ENCODE assay signal across 14 cellular contexts in genomic region chr11:119423459-119424254, GRCh38. TPM values are rescaled to one million over a fixed set of nuclear protein-coding genes. Genes with fewer than 3 reads are reported as not detected.
DNase-seq lines count a peak whose midpoint lies in the region; ATAC-seq and TF ChIP-seq lines count a peak whose summit lies in the region.
"Had no signal": no experiment of that assay in that cellular context is flagged by ENCODE, and none has a peak within 500 bp of the region (broad histone marks: within the 10 kb centered on the region; RNA-seq: fewer than 3 reads in every experiment).

No MANE protein-coding gene starts in this region.

- intact Hi-C loops in heart left ventricle (cut with DNase I): no loop called here
- intact Hi-C loops in left cardiac atrium (cut with DNase I): no loop called here
- intact Hi-C loops in naive thymus-derived CD4-positive, alpha-beta T cell (cut with micrococcal nuclease): no loop called here
- intact Hi-C loops in psoas muscle (cut with DNase I): no loop called here

- TF ChIP-seq CTCF in heart left ventricle (IDR thresholded peaks at IDR 0.05) (no peak), psoas muscle (IDR thresholded peaks at IDR 0.05) (no peak)

- POLR2A ChIA-PET in naive thymus-derived CD4-positive, alpha-beta T cell (lab: Charles Lee): no interaction called here

- no peak for TF ChIP-seq POLR2A in heart left ventricle (IDR thresholded peaks at IDR 0.05)

- CTCF ChIA-PET in naive thymus-derived CD4-positive, alpha-beta T cell (lab: Charles Lee): no interaction called here

- ATAC-seq in heart left ventricle (peak in 1 of 4 donors; percentile 63), left cardiac atrium (no peak), psoas muscle (no peak)
- no peak for ATAC-seq in naive thymus-derived CD4-positive, alpha-beta T cell

- H3K9me3 ChIP-seq in heart left ventricle (no peaks in the 10 kb centered on the region), psoas muscle (no peaks in the 10 kb centered on the region)
- no peaks in the 10 kb centered on the region for H3K9me3 ChIP-seq in naive thymus-derived CD4-positive, alpha-beta T cell (ENCODE audit: control insufficient read depth in 2 of 3, low read length in 3 of 3)
- H3K9me3 ChIP-seq: mucosa of descending colon had no signal

- H3K4me1 Mint-ChIP-seq in naive thymus-derived CD4-positive, alpha-beta T cell: peaks cover 4 to 19% (median 14%) of the 10 kb centered on the region in 7 donors

- H3K4me3 Mint-ChIP-seq in naive thymus-derived CD4-positive, alpha-beta T cell: peak overlapping the region in 7 of 10 donors; percentile 17 to 82 (median 42)

- DNase-seq in heart left ventricle: no peak
- DNase-seq in left cardiac atrium: no peak
- DNase-seq in naive thymus-derived CD4-positive, alpha-beta T cell: no peak
- DNase-seq in psoas muscle: no peak
- DNase-seq in NCI-H1417 treated with DMSO at 0.1 percent for 48 hours (lab: John Stamatoyannopoulos, UW): no peak
- no peak for DNase-seq in iPS-NIHi11 (ENCODE audit: low spot score)
- DNase-seq: activated CD4-positive, alpha-beta T cell treated with anti-CD3 and anti-CD28 coated beads, Interleukin-2, amount 50 U/mL, for 1 hour; foreskin melanocyte; mucosa of descending colon; NCI-H2171; RPMI8226; stimulated activated CD4-positive, alpha-beta T cell treated with anti-CD3 and anti-CD28 coated beads, Interleukin-4, amount 100 ng/mL, for 24 hours had no signal

- peaks cover 0 to 28% (median 16%) of the 10 kb centered on the region in 12 donors for H3K4me1 ChIP-seq in heart left ventricle
- H3K4me1 ChIP-seq in naive thymus-derived CD4-positive, alpha-beta T cell (ENCODE audit: control insufficient read depth in 2 of 2, insufficient read depth in 2 of 2, low read length in 2 of 2): no peaks in the 10 kb centered on the region
- H3K4me1 ChIP-seq in urinary bladder (ENCODE audit: insufficient read depth): no peaks in the 10 kb centered on the region
- H3K4me1 ChIP-seq in psoas muscle: peaks cover 7% of the 10 kb centered on the region

- H3K9me3 Mint-ChIP-seq in naive thymus-derived CD4-positive, alpha-beta T cell: peaks cover 0 to 2% (median 0%) of the 10 kb centered on the region in 11 donors

- H3K4me3 ChIP-seq in heart left ventricle: peak overlapping the region in 9 of 12 donors; percentile 40 to 69 (median 57)
- H3K4me3 ChIP-seq in naive thymus-derived CD4-positive, alpha-beta T cell (ENCODE audit: low read length): no peak overlapping the region
- H3K4me3 ChIP-seq in urinary bladder (ENCODE audit: low read depth, low read length): peak overlapping the region; percentile 32
- H3K4me3 ChIP-seq in psoas muscle: no peak overlapping the region
- H3K4me3 ChIP-seq: mucosa of descending colon had no signal

- no peak overlapping the region for H3K27ac Mint-ChIP-seq in naive thymus-derived CD4-positive, alpha-beta T cell

- H3K27me3 Mint-ChIP-seq in naive thymus-derived CD4-positive, alpha-beta T cell: peaks cover 38 to 60% (median 48%) of the 10 kb centered on the region in 5 donors

- H3K27me3 ChIP-seq in heart left ventricle (peaks cover 5 to 48% (median 33%) of the 10 kb centered on the region in 9 donors), psoas muscle (ENCODE audit: insufficient read depth in 3 of 3, low read length in 2 of 3) (peaks cover 0 to 46% (median 14%) of the 10 kb centered on the region in 3 donors)
- no peaks in the 10 kb centered on the region for H3K27me3 ChIP-seq in naive thymus-derived CD4-positive, alpha-beta T cell (ENCODE audit: control insufficient read depth in 2 of 2, insufficient read depth in 2 of 2, low read length in 2 of 2)

- H3K27ac ChIP-seq in heart left ventricle (peak overlapping the region in 2 of 12 donors; percentile 60 to 63), cingulate gyrus (ENCODE audit: low read depth, low read length) (peak overlapping the region; percentile 31), urinary bladder (ENCODE audit: low read depth) (no peak overlapping the region), psoas muscle (no peak overlapping the region)
- H3K27ac ChIP-seq in naive thymus-derived CD4-positive, alpha-beta T cell (ENCODE audit: low read depth, low read length): no peak overlapping the region

- H3K36me3 Mint-ChIP-seq in naive thymus-derived CD4-positive, alpha-beta T cell: peaks cover 0 to 3% (median 0%) of the 10 kb centered on the region in 5 donors

- no peaks in the 10 kb centered on the region for H3K36me3 ChIP-seq in heart left ventricle
- no peaks in the 10 kb centered on the region for H3K36me3 ChIP-seq in naive thymus-derived CD4-positive, alpha-beta T cell (ENCODE audit: control insufficient read depth in 2 of 3, insufficient read depth in 3 of 3, low read length in 3 of 3)
- H3K36me3 ChIP-seq in urinary bladder (ENCODE audit: insufficient read depth): no peaks in the 10 kb centered on the region
- no peaks in the 10 kb centered on the region for H3K36me3 ChIP-seq in psoas muscle (ENCODE audit: insufficient read depth in 1 of 2, low read depth in 1 of 2)

- WGBS in heart left ventricle, 4 donors: 55 to 64% (median 62%) methylated on average over 15 of the region's 15 CpGs
- WGBS in urinary bladder: 58% methylated on average over 15 of the region's 15 CpGs
- 60 to 70% (median 68%) methylated on average over 15 of the region's 15 CpGs for WGBS in psoas muscle, 3 donors

RNA-seq across cellular contexts. Expression of gene THY1, which starts 0.7 kb away (rescaled TPM):
- total RNA-seq in heart left ventricle (10 to 100 TPM in 2 of 9 donors, 1 to 10 TPM in 6, not detected in 1; 1.1 to 57.8 (median 5.8) TPM), left cardiac atrium (1 to 10 TPM; 6.1 to 7.0 TPM), urinary bladder (39.2 TPM), psoas muscle (1 to 10 TPM in 3 of 4 donors, under 1 TPM in 1; 0.42 to 2.1 (median 1.4) TPM)
- polyA plus RNA-seq in heart left ventricle (10 to 100 TPM in 1 of 2 donors, under 1 TPM in 1; 0.80 to 16.7 TPM), urinary bladder (148 TPM), psoas muscle (1 to 10 TPM in 1 of 3 donors, under 1 TPM in 2; 0.93 to 6.4 (median 1.00) TPM)
- total RNA-seq in naive thymus-derived CD4-positive, alpha-beta T cell: 1 to 10 TPM in 1 of 5 experiments, not detected in 4; 2.2 TPM
- not detected for polyA plus RNA-seq in naive thymus-derived CD4-positive, alpha-beta T cell

RNA-seq across cellular contexts. Expression of gene USP2, which starts 42.2 kb away (rescaled TPM):
- total RNA-seq in heart left ventricle (100 to 1,000 TPM in 7 of 9 donors, 10 to 100 TPM in 2; 53.7 to 138 (median 108) TPM), left cardiac atrium (10 to 100 TPM; 65.8 to 68.8 TPM), urinary bladder (1.1 TPM), psoas muscle (100 to 1,000 TPM in 3 of 4 donors, 10 to 100 TPM in 1; 75.8 to 210 (median 156) TPM)
- polyA plus RNA-seq in heart left ventricle (10 to 100 TPM; 62.3 to 79.9 TPM), urinary bladder (4.8 TPM), psoas muscle (10 to 100 TPM; 49.0 to 76.4 (median 57.4) TPM)
- 1 to 10 TPM in 1 of 5 experiments, under 1 TPM in 4; 0.07 to 1.1 (median 0.43) TPM for total RNA-seq in naive thymus-derived CD4-positive, alpha-beta T cell
- under 1 TPM; 0.26 to 0.50 TPM for polyA plus RNA-seq in naive thymus-derived CD4-positive, alpha-beta T cell

Comparison
In these comparisons a context has a peak if more than half of its experiments do, and no peak if none do; other contexts are left out.
1. H3K4me3 ChIP-seq: peak in heart left ventricle (9 of 12) and urinary bladder (single experiment); none in naive thymus-derived CD4-positive, alpha-beta T cell (single experiment) and psoas muscle (single experiment).
2. RNA of gene USP2, which starts 42.2 kb away (total RNA-seq): 75.8 to 210 TPM in psoas muscle, 53.7 to 138 TPM in heart left ventricle and 65.8 to 68.8 TPM in left cardiac atrium; 1.1 TPM in urinary bladder (single experiment) and 0.07 to 1.1 TPM in naive thymus-derived CD4-positive, alpha-beta T cell; every median in the first group is over 10 times any median in the second.